Comparison of ENCODE assay signal across 17 cellular contexts in the genomic region with DNA sequence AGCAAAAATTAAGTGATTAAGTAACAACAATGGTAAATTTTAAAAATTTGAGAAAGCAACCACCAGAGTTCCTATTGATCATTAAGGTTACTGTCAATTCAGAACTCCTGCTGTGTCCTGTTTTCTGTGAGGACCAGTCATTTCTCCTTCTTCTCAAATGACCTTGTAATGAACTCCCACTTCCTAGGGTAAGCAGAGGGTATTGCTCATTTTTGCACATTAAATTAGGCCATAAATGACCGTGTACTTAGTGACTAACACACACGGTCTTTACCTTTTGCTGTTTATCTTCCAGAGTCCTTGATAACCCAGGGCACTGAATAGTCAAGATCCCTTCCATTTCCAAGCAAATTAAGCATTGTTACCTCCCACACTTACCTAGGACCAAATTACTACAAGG.
"Had no signal": no experiment of that assay in that cellular context is flagged by ENCODE, and none has a peak within 500 bp of the region (broad histone marks: within the 10 kb centered on the region; RNA-seq: fewer than 3 reads in every experiment).

No MANE protein-coding gene starts in this region.

- DNase-seq: activated CD4-positive, alpha-beta T cell treated with anti-CD3 and anti-CD28 coated beads for 1 hour; activated CD4-positive, alpha-beta T cell treated with anti-CD3 and anti-CD28 coated beads, Interleukin-2, amount 50 U/mL, for 48 hours; activated CD8-positive, alpha-beta memory T cell treated with anti-CD3 and anti-CD28 coated beads, Interleukin-2, amount 10 ng/mL, durations not matched to agents 7 days and 5 days; activated effector memory CD4-positive, alpha-beta T cell treated with Interleukin-2 at 50 U/mL for 16 hours; activated T-cell treated with anti-CD3 and anti-CD28 coated beads, Interleukin-2, amount 50 U/mL, for 24 hours; amniotic stem cell; body of pancreas; effector memory CD4-positive, alpha-beta T cell; left colon; midbrain; naive B cell; right cardiac atrium; thyroid gland had no signal

- H3K9me3 Mint-ChIP-seq: activated T-cell treated with anti-CD3 and anti-CD28 coated beads, Interleukin-2, amount 50 U/mL, for 24 hours had no signal

- ATAC-seq: activated CD8-positive, alpha-beta memory T cell treated with anti-CD3 and anti-CD28 coated beads, Interleukin-2, amount 10 ng/mL, durations not matched to agents 7 days and 5 days; activated naive CD4-positive, alpha-beta T cell treated with anti-CD3 and anti-CD28 coated beads, Interleukin-2, amount 50 U/mL, for 72 hours; body of pancreas; left colon; right cardiac atrium had no signal

- H3K27me3 Mint-ChIP-seq: activated CD8-positive, alpha-beta memory T cell treated with anti-CD3 and anti-CD28 coated beads, Interleukin-2, amount 10 ng/mL, durations not matched to agents 7 days and 5 days; activated T-cell treated with anti-CD3 and anti-CD28 coated beads, Interleukin-2, amount 50 U/mL, for 24 hours; naive B cell had no signal

- H3K9me3 ChIP-seq: body of pancreas, neutrophil, thyroid gland had no signal

- H3K27ac Mint-ChIP-seq: activated CD8-positive, alpha-beta memory T cell treated with anti-CD3 and anti-CD28 coated beads, Interleukin-2, amount 10 ng/mL, durations not matched to agents 7 days and 5 days; activated naive CD4-positive, alpha-beta T cell treated with anti-CD3 and anti-CD28 coated beads, Interleukin-2, amount 50 U/mL, for 72 hours; activated T-cell treated with anti-CD3 and anti-CD28 coated beads, Interleukin-2, amount 50 U/mL, for 24 hours; naive B cell had no signal

- H3K4me1 ChIP-seq: body of pancreas, thyroid gland had no signal

- H3K4me3 ChIP-seq: body of pancreas, lung, smooth muscle cell, thyroid gland had no signal

- H3K27me3 ChIP-seq: body of pancreas, neutrophil, thyroid gland had no signal

- H3K4me3 Mint-ChIP-seq: activated CD8-positive, alpha-beta memory T cell treated with anti-CD3 and anti-CD28 coated beads, Interleukin-2, amount 10 ng/mL, durations not matched to agents 7 days and 5 days; activated T-cell treated with anti-CD3 and anti-CD28 coated beads, Interleukin-2, amount 50 U/mL, for 24 hours; naive B cell had no signal

- H3K36me3 Mint-ChIP-seq: activated CD8-positive, alpha-beta memory T cell treated with anti-CD3 and anti-CD28 coated beads, Interleukin-2, amount 10 ng/mL, durations not matched to agents 7 days and 5 days; activated naive CD4-positive, alpha-beta T cell treated with anti-CD3 and anti-CD28 coated beads, Interleukin-2, amount 50 U/mL, for 72 hours; naive B cell had no signal

- H3K36me3 ChIP-seq: neutrophil, thyroid gland had no signal

- H3K4me2 ChIP-seq: smooth muscle cell had no signal

- H3K4me1 Mint-ChIP-seq: activated CD8-positive, alpha-beta memory T cell treated with anti-CD3 and anti-CD28 coated beads, Interleukin-2, amount 10 ng/mL, durations not matched to agents 7 days and 5 days; naive B cell had no signal

- H3K27ac ChIP-seq: body of pancreas, neutrophil, thyroid gland had no signal
